Comparison of ENCODE assay signal across 1 cellular context in genomic region chr2:170928824-170929685, GRCh38.
TF ChIP-seq lines count a peak whose summit lies in the region.

GORASP2 (plus strand) TSS chr2:170929253; CDS start chr2:170929341, 88 bp downstream.

TF ChIP-seq in SK-N-SH, 30 proteins besides CTCF, POLR2A, EP300 and RAD21 (continued from another document):
- TF ChIP-seq ZBTB33 (IDR thresholded peaks at IDR 0.05; ENCODE audit: borderline replicate concordance, low read depth) (peak; percentile 99), FOXM1 (IDR thresholded peaks at IDR 0.05; ENCODE audit: low read depth) (0 out of 2 replicates have a peak, but pooled peaks have one; percentile 34), EZH2phosphoT487 (IDR thresholded peaks at IDR 0.05; ENCODE audit: borderline replicate concordance, low read depth) (no peak), SIN3A (IDR thresholded peaks at IDR 0.05; ENCODE audit: borderline replicate concordance, low read depth, low read length) (peak; percentile 98), USF1 (IDR thresholded peaks at IDR 0.05; ENCODE audit: borderline replicate concordance, low read depth) (no peak; the same call in 1 of the 2 replicates), GABPA (IDR thresholded peaks at IDR 0.05; ENCODE audit: low read depth) (0 out of 2 replicates have a peak, but pooled peaks have one; percentile 26), NFIC (IDR thresholded peaks at IDR 0.05; ENCODE audit: borderline replicate concordance) (no peak), CHD2 (IDR thresholded peaks at IDR 0.05; ENCODE audit: low read length, partially characterized antibody) (peak; percentile 100), IRF3 (IDR thresholded peaks at IDR 0.05; ENCODE audit: low read depth, low read length) (no peak)
